8 cellular contexts compared by ENCODE assay signal in genomic region chr2:230758566-230759480, GRCh38. TPM values are rescaled to one million over a fixed set of nuclear protein-coding genes. Genes with fewer than 3 reads are reported as not detected.
DNase-seq lines count a peak whose midpoint lies in the region; ATAC-seq and TF ChIP-seq lines count a peak whose summit lies in the region.

No MANE protein-coding gene starts in this region.

- H3K79me1 ChIP-seq in IMR-90 (ENCODE audit: low read depth in 1 of 2, low read length in 2 of 2) (peaks cover 32 to 73% of the 10 kb centered on the region in 2 experiments), mesendoderm (ENCODE audit: low read length) (peaks cover 8% of the 10 kb centered on the region)

- TF ChIP-seq POLR2A in IMR-90 (IDR thresholded peaks at IDR 0.05; ENCODE audit: low read depth, low read length) = no peak

- H3K56ac ChIP-seq in IMR-90 (ENCODE audit: extremely low read depth, insufficient read depth, low read length) (no peak overlapping the region), mesendoderm (ENCODE audit: low read length) (peak overlapping the region; percentile 25)

- H3K9ac ChIP-seq in IMR-90 (ENCODE audit: low read depth, low read length) (no peak overlapping the region), mesendoderm (ENCODE audit: low read length) (no peak overlapping the region)

- H2BK120ac ChIP-seq in IMR-90 (ENCODE audit: low read depth, low read length) = peak overlapping the region; percentile 61
- H2BK120ac ChIP-seq in mesendoderm (ENCODE audit: low read depth, low read length) = no peak overlapping the region

- H3K4ac ChIP-seq in IMR-90 (ENCODE audit: low read depth, low read length) (peak overlapping the region; percentile 65), mesendoderm (ENCODE audit: low read depth, low read length) (no peak overlapping the region)

- H3K4me2 ChIP-seq in IMR-90 (ENCODE audit: low read depth, low read length) = peak overlapping the region; percentile 90
- no peak overlapping the region for H3K4me2 ChIP-seq in mesendoderm (ENCODE audit: low read length)

- H3K27me3 ChIP-seq in IMR-90 (ENCODE audit: control insufficient read depth, insufficient read depth, low read length) (no peaks in the 10 kb centered on the region), mesendoderm (ENCODE audit: insufficient read depth, low read length, poor library complexity) (no peaks in the 10 kb centered on the region)

- H3K18ac ChIP-seq in IMR-90 (ENCODE audit: low read depth, low read length) = peak overlapping the region; percentile 96
- no peak overlapping the region for H3K18ac ChIP-seq in mesendoderm (ENCODE audit: low read length)

- dilution Hi-C loops in IMR-90 (cut with HindIII; ENCODE audit: low sequenced_read_pairs, unreplicated experiment) = no loop called here

- in situ Hi-C loops in IMR-90 (cut with MboI; ENCODE audit: low sequenced_read_pairs) (no loop called here), astrocyte of the cerebellum (cut with HindIII; ENCODE audit: low sequenced_read_pairs) (no loop called here)

- H2AFZ ChIP-seq in IMR-90 (replicated peaks; ENCODE audit: low read length, poor library complexity) = no peak overlapping the region

- H3K9me1 ChIP-seq in IMR-90 (ENCODE audit: insufficient read depth, low read length) = peaks cover 16% of the 10 kb centered on the region

- H2AK9ac ChIP-seq in IMR-90 (replicated peaks; ENCODE audit: low read depth, low read length, poor library complexity) = no peak overlapping the region

- intact Hi-C loops in IMR-90 (cut with micrococcal nuclease) = loop anchor here (1.0 to 5.0 kb wide), 2 partner anchors 35 to 42 kb away; no protein-coding TSS in a partner anchor

- H3K9me3 ChIP-seq in IMR-90 (ENCODE audit: control insufficient read depth, insufficient read depth, low read length) = no peaks in the 10 kb centered on the region

- DNase-seq in AG20443 (ENCODE audit: low spot score) = peak; percentile 68
- peak; percentile 94 for DNase-seq in IMR-90
- DNase-seq in astrocyte of the cerebellum (ENCODE audit: low read depth) = peak; percentile 87
- DNase-seq in mesendoderm = no peak
- DNase-seq in NCI-H2196 treated with DMSO at 0.1 percent for 48 hours (lab: John Stamatoyannopoulos, UW; ENCODE audit: unreplicated experiment) = no peak
- DNase-seq in DMS79 treated with DMSO at 0.1 percent for 48 hours (lab: John Stamatoyannopoulos, UW) = no peak
- DNase-seq in HEK293T (ENCODE audit: extremely low spot score) = no peak

- no peak for TF ChIP-seq CTCF in IMR-90 (conservative IDR thresholded peaks at IDR 0.05; ENCODE audit: low read depth, low read length)
- no peak for TF ChIP-seq CTCF in astrocyte of the cerebellum (IDR thresholded peaks at IDR 0.05; ENCODE audit: low read depth, low read length, missing control alignments)

- H2AK5ac ChIP-seq in IMR-90 (ENCODE audit: low read depth, low read length) = peak overlapping the region; percentile 8; the same call in 1 of the 2 replicates
- H2AK5ac ChIP-seq in mesendoderm (ENCODE audit: low read length) = no peak overlapping the region

- no peak for TF ChIP-seq RAD21 in IMR-90 (IDR thresholded peaks at IDR 0.05; ENCODE audit: low read length)

- H3K14ac ChIP-seq in IMR-90 (replicated peaks; ENCODE audit: low read depth, low read length) = peak overlapping the region; percentile 10; the same call in 1 of the 2 replicates

- H2BK15ac ChIP-seq in IMR-90 (ENCODE audit: low read depth, low read length) = peak overlapping the region; percentile 4; the same call in 1 of the 3 replicates
- H2BK15ac ChIP-seq in mesendoderm (replicated peaks; ENCODE audit: low read depth) = no peak overlapping the region

- H3K4me3 ChIP-seq in IMR-90 (ENCODE audit: insufficient read depth, low read depth, low read length) (no peak overlapping the region), astrocyte of the cerebellum (ENCODE audit: low read depth, low read length) (no peak overlapping the region), mesendoderm (ENCODE audit: low read length) (no peak overlapping the region)

- ATAC-seq in IMR-90 (ENCODE audit: low read depth) (peak; percentile 69), GM19463 (IDR thresholded peaks at IDR 0.05; ENCODE audit: unreplicated experiment) (no peak)

- H4K20me1 ChIP-seq in IMR-90 (ENCODE audit: insufficient read depth, low read length) = peaks cover 62% of the 10 kb centered on the region

- H3K27ac ChIP-seq in IMR-90 (ENCODE audit: insufficient read depth, low read length) = peak overlapping the region; percentile 90; the same call in 1 of the 2 replicates
- H3K27ac ChIP-seq in mesendoderm (ENCODE audit: low read depth, low read length) = no peak overlapping the region

- H3K79me2 ChIP-seq in mesendoderm (ENCODE audit: control insufficient read depth, insufficient read depth, low read length) = peaks cover 5% of the 10 kb centered on the region

- CTCF ChIA-PET in IMR-90 (lab: Yijun Ruan, JAX) = interaction anchor here (0.6 kb wide), 1 partner anchor 36 kb away, joined by 3 read pairs; no protein-coding TSS in a partner anchor
- CTCF ChIA-PET in HEK293T (lab: Yijun Ruan, JAX) = no interaction called here

- H3K23ac ChIP-seq in IMR-90 (ENCODE audit: low read depth, low read length) (peak overlapping the region; percentile 44; the same call in 1 of the 2 replicates), mesendoderm (ENCODE audit: low read length) (no peak overlapping the region)

- H3K4me1 ChIP-seq in IMR-90 (ENCODE audit: control insufficient read depth, insufficient read depth, low read length) (peaks cover 22% of the 10 kb centered on the region), mesendoderm (ENCODE audit: control insufficient read depth, low read depth, low read length) (no peaks in the 10 kb centered on the region)

- POLR2A ChIA-PET in IMR-90 (lab: Charles Lee; ENCODE audit: unreplicated experiment) = no interaction called here
- POLR2A ChIA-PET in HEK293T (lab: Yijun Ruan, JAX) = no interaction called here

- peak overlapping the region in 1 of 2 experiments; percentile 12; a peak in 1 of 4 replicates for H4K8ac ChIP-seq in IMR-90 (ENCODE audit: low read depth in 2 of 2, low read length in 2 of 2)
- no peak overlapping the region for H4K8ac ChIP-seq in mesendoderm (ENCODE audit: low read depth, low read length)

- peak overlapping the region; percentile 58 for H2BK20ac ChIP-seq in IMR-90 (ENCODE audit: low read depth, low read length)

- peak overlapping the region; percentile 29 for H4K91ac ChIP-seq in IMR-90 (ENCODE audit: insufficient read depth, low read depth, low read length)

- peak overlapping the region; percentile 81 for H2BK5ac ChIP-seq in IMR-90 (ENCODE audit: low read depth, low read length, poor library complexity, severe bottlenecking)
- H2BK5ac ChIP-seq in mesendoderm (ENCODE audit: low read length) = no peak overlapping the region

- peaks cover 11% of the 10 kb centered on the region for H3K36me3 ChIP-seq in IMR-90 (ENCODE audit: control insufficient read depth, insufficient read depth, low read length)
- no peaks in the 10 kb centered on the region for H3K36me3 ChIP-seq in mesendoderm (ENCODE audit: control insufficient read depth, insufficient read depth, low read length)

- BruUV-seq in IMR-90 (replicated peaks; lab: Mats Ljungman, UMichigan) = no TSS peak

- H4K5ac ChIP-seq in IMR-90 (ENCODE audit: low read depth, low read length) (peak overlapping the region; percentile 92), mesendoderm (ENCODE audit: low read length) (no peak overlapping the region)

- no CpG with 5 or more reads among the region's 6 CpGs for WGBS in IMR-90 (ENCODE audit: extremely low coverage in 2 of 2, insufficient read length in 1 of 2), 2 experiments
- WGBS in mesendoderm (ENCODE audit: extremely low coverage, insufficient coverage, low lambda C conversion rate) = no CpG with 5 or more reads among the region's 6 CpGs

TF ChIP-seq in IMR-90, 13 proteins besides CTCF, POLR2A, EP300 and RAD21:
- TF ChIP-seq CEBPB (IDR thresholded peaks at IDR 0.05; ENCODE audit: low read depth, low read length) = peak; percentile 98
- TF ChIP-seq FOS (IDR thresholded peaks at IDR 0.05; ENCODE audit: low read depth, low read length) = no peak

TF ChIP-seq in HEK293T, 16 proteins besides CTCF, POLR2A, EP300 and RAD21:
- TF ChIP-seq PKNOX1 (IDR thresholded peaks at IDR 0.05) (no peak), ELF4 (IDR thresholded peaks at IDR 0.05) (no peak), FOXK2 (IDR thresholded peaks at IDR 0.05) (no peak), BHLHE40 (IDR thresholded peaks at IDR 0.05; ENCODE audit: borderline replicate concordance) (no peak), FOXA1 (IDR thresholded peaks at IDR 0.05) (no peak), CTBP1 (IDR thresholded peaks at IDR 0.05; ENCODE audit: borderline replicate concordance) (no peak), ARNT (IDR thresholded peaks at IDR 0.05) (no peak), SUZ12 (IDR thresholded peaks at IDR 0.05) (no peak)

RNA-seq across cellular contexts. Expression of gene CAB39, which starts 46.2 kb away (rescaled TPM):
- 71.7 and 95.3 TPM in 2 replicates for total RNA-seq in IMR-90 (2012; rRNA removed)
- 31.3 and 38.2 TPM in 2 replicates for polyA plus RNA-seq in IMR-90 (2012; rRNA removed)
- 5.8 and 13.0 TPM in 2 replicates for polyA plus RNA-seq in IMR-90 (2012; cell fraction: cytosol; rRNA removed)
- polyA plus RNA-seq in IMR-90 (2012; cell fraction: nucleus; rRNA removed; ENCODE audit: low replicate concordance) = 6.4 and 42.5 TPM in 2 replicates
- polyA plus RNA-seq in mesendoderm (2013, experiment 1 of 2) = 33.4 TPM
- 34.1 TPM for polyA plus RNA-seq in mesendoderm (2013, experiment 2 of 2)

Comparison
In these comparisons a context has a peak if more than half of its experiments do, and no peak if none do; other contexts are left out.
1. DNase-seq: peak in AG20443 (single experiment), IMR-90 (single experiment) and astrocyte of the cerebellum (single experiment); none in mesendoderm (single experiment), NCI-H2196 treated with DMSO at 0.1 percent for 48 hours (single experiment), DMS79 treated with DMSO at 0.1 percent for 48 hours (single experiment) and HEK293T (single experiment).